ENCODE assay signal across 19 cellular contexts in genomic region chr3:71309886-71310285, GRCh38.
DNase-seq lines count a peak whose midpoint lies in the region; ATAC-seq, FAIRE-seq and TF ChIP-seq lines count a peak whose summit lies in the region.
"Had no signal": no experiment of that assay in that cellular context is flagged by ENCODE, and none has a peak within 500 bp of the region (broad histone marks: within the 10 kb centered on the region; RNA-seq: fewer than 3 reads in every experiment).

No MANE protein-coding gene starts in this region.

- H3K9me3 Mint-ChIP-seq in activated CD8-positive, alpha-beta T cell treated with anti-CD3 and anti-CD28 coated beads for 36 hours: no peaks in the 10 kb centered on the region
- H3K9me3 Mint-ChIP-seq in immature natural killer cell: no peaks in the 10 kb centered on the region
- H3K9me3 Mint-ChIP-seq: activated T-cell treated with anti-CD3 and anti-CD28 coated beads, Interleukin-2, amount 50 U/mL, for 72 hours; H9 had no signal

- TF ChIP-seq CTCF in HepG2 (CRISPR knock-in tag; IDR thresholded peaks at IDR 0.05) (no peak), right lobe of liver (IDR thresholded peaks at IDR 0.05) (no peak)
- no peak for TF ChIP-seq CTCF in activated CD8-positive, alpha-beta T cell treated with anti-CD3 and anti-CD28 coated beads for 36 hours (IDR thresholded peaks at IDR 0.05)

- no peak overlapping the region for H3K9ac ChIP-seq in HepG2 (ENCODE audit: insufficient read depth, low read depth, low read length)

- H3K4me1 ChIP-seq in HepG2 (ENCODE audit: insufficient read depth, low read length) (peaks cover 31% of the 10 kb centered on the region), right lobe of liver (peaks cover 0 to 10% (median 3%) of the 10 kb centered on the region in 4 donors)

- 100% methylated on average over 1 of the region's 1 CpG for WGBS in HepG2 (ENCODE audit: low lambda C conversion rate)
- WGBS in right lobe of liver (ENCODE audit: insufficient coverage, low coverage, low lambda C conversion rate, missing lambda C conversion rate): 100% methylated on average over 1 of the region's 1 CpG

- intact Hi-C loops in HepG2 (cut with micrococcal nuclease; ENCODE audit: unreplicated experiment): loop anchor here (5.0 kb wide), 1 partner anchor 272 kb away; the partner anchor contains the start of gene FOXP1
- intact Hi-C loops in right lobe of liver (cut with DNase I): no loop called here
- intact Hi-C loops in activated CD8-positive, alpha-beta T cell treated with anti-CD3 and anti-CD28 coated beads for 36 hours (cut with micrococcal nuclease): loop anchor here (5.0 to 10.0 kb wide), 3 partner anchors 47 to 175 kb away; no protein-coding TSS in a partner anchor

- no peak for DNase-seq in HepG2 (ENCODE audit: low spot score)
- no peak for DNase-seq in right lobe of liver
- DNase-seq in activated CD8-positive, alpha-beta T cell treated with anti-CD3 and anti-CD28 coated beads for 36 hours: no peak
- DNase-seq in immature natural killer cell: no peak
- DNase-seq in T1000 (lab: John Stamatoyannopoulos, UW): no peak
- no peak for DNase-seq in iPS-NIHi7 (ENCODE audit: extremely low spot score)
- DNase-seq in foreskin melanocyte: no peak
- DNase-seq: activated CD4-positive, CD25-positive, alpha-beta regulatory T cell; AML-193; DMS153; H9; KG1; NCI-H187; NCI-H510A; PC-9; small intestine; stomach had no signal

- H3K27me3 Mint-ChIP-seq in activated CD8-positive, alpha-beta T cell treated with anti-CD3 and anti-CD28 coated beads for 36 hours: no peaks in the 10 kb centered on the region
- peaks cover 1 to 4% (median 3%) of the 10 kb centered on the region in 3 donors for H3K27me3 Mint-ChIP-seq in immature natural killer cell (ENCODE audit: low read depth in 3 of 3)

- H3K27ac Mint-ChIP-seq in activated CD8-positive, alpha-beta T cell treated with anti-CD3 and anti-CD28 coated beads for 36 hours: peak overlapping the region; percentile 90
- H3K27ac Mint-ChIP-seq in immature natural killer cell: peak overlapping the region in 2 of 6 donors; percentile 13 to 52

- H3K4me3 Mint-ChIP-seq in activated CD8-positive, alpha-beta T cell treated with anti-CD3 and anti-CD28 coated beads for 36 hours: peak overlapping the region; percentile 7
- peak overlapping the region in 3 of 5 donors; percentile 6 to 62 (median 8) for H3K4me3 Mint-ChIP-seq in immature natural killer cell
- H3K4me3 Mint-ChIP-seq: H9 had no signal

- H3K4me3 ChIP-seq in HepG2 (replicated peaks in 1 of 3; ENCODE audit: insufficient read depth in 1 of 3, low read depth in 2 of 3, low read length in 3 of 3): no peak overlapping the region
- no peak overlapping the region for H3K4me3 ChIP-seq in right lobe of liver
- H3K4me3 ChIP-seq: PC-9, stomach had no signal

- peaks cover 12% of the 10 kb centered on the region for H3K79me2 ChIP-seq in HepG2 (ENCODE audit: insufficient read depth, low read length)

- in situ Hi-C loops in HepG2 (cut with HindIII; ENCODE audit: extremely low pct_ligation_motif_present, low pct_unique_long_range_greater_than_20kb): loop anchor here (5.0 kb wide), 1 partner anchor 272 kb away; the partner anchor contains the start of gene FOXP1

- POLR2A ChIA-PET in HepG2 (lab: Yijun Ruan, JAX): no interaction called here
- POLR2A ChIA-PET in activated CD8-positive, alpha-beta T cell treated with anti-CD3 and anti-CD28 coated beads for 36 hours (lab: Charles Lee): interaction anchor here (0.6 to 1.0 kb wide), 2 partner anchors 36 to 275 kb away, joined by 3 read pairs; no protein-coding TSS in a partner anchor

- H2AFZ ChIP-seq in HepG2 (ENCODE audit: low read length): no peak overlapping the region
- H2AFZ ChIP-seq: PC-9 had no signal

- H3K4me2 ChIP-seq in HepG2 (ENCODE audit: low read depth, low read length): no peak overlapping the region
- H3K4me2 ChIP-seq: PC-9 had no signal

- TF ChIP-seq RAD21 in HepG2 (CRISPR knock-in tag; IDR thresholded peaks at IDR 0.05): no peak

- no TSS peak for BruUV-seq in HepG2 (replicated peaks; lab: Mats Ljungman, UMichigan)

- H3K27me3 ChIP-seq in HepG2 (ENCODE audit: control insufficient read depth in 1 of 2, insufficient read depth in 2 of 2, low read length in 2 of 2) (no peaks in the 10 kb centered on the region), right lobe of liver (no peaks in the 10 kb centered on the region)
- H3K27me3 ChIP-seq: stomach had no signal

- CTCF ChIA-PET in HepG2 (lab: Yijun Ruan, JAX; ENCODE audit: low intra/inter-chr PET ratio, low total read pairs): no interaction called here
- CTCF ChIA-PET in activated CD8-positive, alpha-beta T cell treated with anti-CD3 and anti-CD28 coated beads for 36 hours (lab: Charles Lee): no interaction called here

- H3K27ac ChIP-seq in HepG2 (ENCODE audit: extremely low read length, insufficient read depth, low read length) (no peak overlapping the region), right lobe of liver (no peak overlapping the region)
- H3K27ac ChIP-seq: PC-9 had no signal

- TF ChIP-seq EP300 in HepG2 (IDR thresholded peaks at IDR 0.05; ENCODE audit: low read depth in 2 of 2, low read length in 2 of 2) (no peak), HepG2 (CRISPR knock-in tag; IDR thresholded peaks at IDR 0.05; ENCODE audit: borderline replicate concordance) (no peak)

- peaks cover 18% of the 10 kb centered on the region for H3K36me3 Mint-ChIP-seq in activated CD8-positive, alpha-beta T cell treated with anti-CD3 and anti-CD28 coated beads for 36 hours (ENCODE audit: low read depth)
- H3K36me3 Mint-ChIP-seq in immature natural killer cell: no peaks in the 10 kb centered on the region

- H4K20me1 ChIP-seq in HepG2 (ENCODE audit: insufficient read depth, low read length): no peaks in the 10 kb centered on the region

- H3K36me3 ChIP-seq in HepG2 (replicated peaks in 1 of 2; ENCODE audit: control insufficient read depth in 1 of 2, insufficient read depth in 2 of 2, low read length in 2 of 2): peaks cover 1 to 12% of the 10 kb centered on the region in 2 experiments; a peak in 1 of 5 replicates
- H3K36me3 ChIP-seq in right lobe of liver: no peaks in the 10 kb centered on the region
- H3K36me3 ChIP-seq: stomach had no signal

- ATAC-seq in HepG2 (no peak), right lobe of liver (no peak), GM21723 (IDR thresholded peaks at IDR 0.05; ENCODE audit: unreplicated experiment) (no peak)
- ATAC-seq in activated CD8-positive, alpha-beta T cell treated with anti-CD3 and anti-CD28 coated beads for 36 hours: no peak

- no peak for TF ChIP-seq POLR2A in HepG2 (IDR thresholded peaks at IDR 0.05; ENCODE audit: insufficient read depth in 1 of 2, low read depth in 2 of 2, low read length in 2 of 2)
- no peak for TF ChIP-seq POLR2A in right lobe of liver (IDR thresholded peaks at IDR 0.05)

- no peak for FAIRE-seq in HepG2 (lab: Jason Lieb, UNC)
- FAIRE-seq: small intestine had no signal

- peaks cover 60% of the 10 kb centered on the region for H3K4me1 Mint-ChIP-seq in activated CD8-positive, alpha-beta T cell treated with anti-CD3 and anti-CD28 coated beads for 36 hours (ENCODE audit: low read depth)
- H3K4me1 Mint-ChIP-seq in immature natural killer cell: peaks cover 44% of the 10 kb centered on the region in 2 donors

- H3K9me3 ChIP-seq in HepG2 (ENCODE audit: low read length) (no peaks in the 10 kb centered on the region), right lobe of liver (no peaks in the 10 kb centered on the region)
- H3K9me3 ChIP-seq: stomach had no signal

TF ChIP-seq in HepG2, 621 proteins besides CTCF, POLR2A, EP300 and RAD21:
- TF ChIP-seq MAFK (conservative IDR thresholded peaks at IDR 0.05 in 1 of 2, IDR thresholded peaks at IDR 0.05 in 1 of 2; ENCODE audit: low read length in 2 of 2) (peak; percentile 71 to 84; a peak in 3 of 4 replicates), MAX (IDR thresholded peaks at IDR 0.05) (no peak), TIGD3 (CRISPR knock-in tag; IDR thresholded peaks at IDR 0.05; ENCODE audit: borderline replicate concordance) (no peak), ZKSCAN5 (CRISPR knock-in tag; IDR thresholded peaks at IDR 0.05) (no peak), ZNF414 (CRISPR knock-in tag; IDR thresholded peaks at IDR 0.05) (no peak), MAFF (IDR thresholded peaks at IDR 0.05; ENCODE audit: low read depth, low read length) (peak; percentile 86), FOSL2 (CRISPR knock-in tag; IDR thresholded peaks at IDR 0.05) (no peak), CBFB (CRISPR knock-in tag; IDR thresholded peaks at IDR 0.05) (no peak), PTBP1 (IDR thresholded peaks at IDR 0.05; ENCODE audit: low read depth, low read length, poor library complexity, severe bottlenecking) (no peak), KDM5B (CRISPR knock-in tag; IDR thresholded peaks at IDR 0.05; ENCODE audit: borderline replicate concordance) (no peak)

Comparison
In these comparisons a context has a peak if more than half of its experiments do, and no peak if none do; other contexts are left out.
1. intact Hi-C loops: an anchor here in HepG2 (5.0 kb wide) and activated CD8-positive, alpha-beta T cell treated with anti-CD3 and anti-CD28 coated beads for 36 hours (5.0 to 10.0 kb wide); none called in right lobe of liver.